ENCODE assay signal across 8 cellular contexts in the genomic region with DNA sequence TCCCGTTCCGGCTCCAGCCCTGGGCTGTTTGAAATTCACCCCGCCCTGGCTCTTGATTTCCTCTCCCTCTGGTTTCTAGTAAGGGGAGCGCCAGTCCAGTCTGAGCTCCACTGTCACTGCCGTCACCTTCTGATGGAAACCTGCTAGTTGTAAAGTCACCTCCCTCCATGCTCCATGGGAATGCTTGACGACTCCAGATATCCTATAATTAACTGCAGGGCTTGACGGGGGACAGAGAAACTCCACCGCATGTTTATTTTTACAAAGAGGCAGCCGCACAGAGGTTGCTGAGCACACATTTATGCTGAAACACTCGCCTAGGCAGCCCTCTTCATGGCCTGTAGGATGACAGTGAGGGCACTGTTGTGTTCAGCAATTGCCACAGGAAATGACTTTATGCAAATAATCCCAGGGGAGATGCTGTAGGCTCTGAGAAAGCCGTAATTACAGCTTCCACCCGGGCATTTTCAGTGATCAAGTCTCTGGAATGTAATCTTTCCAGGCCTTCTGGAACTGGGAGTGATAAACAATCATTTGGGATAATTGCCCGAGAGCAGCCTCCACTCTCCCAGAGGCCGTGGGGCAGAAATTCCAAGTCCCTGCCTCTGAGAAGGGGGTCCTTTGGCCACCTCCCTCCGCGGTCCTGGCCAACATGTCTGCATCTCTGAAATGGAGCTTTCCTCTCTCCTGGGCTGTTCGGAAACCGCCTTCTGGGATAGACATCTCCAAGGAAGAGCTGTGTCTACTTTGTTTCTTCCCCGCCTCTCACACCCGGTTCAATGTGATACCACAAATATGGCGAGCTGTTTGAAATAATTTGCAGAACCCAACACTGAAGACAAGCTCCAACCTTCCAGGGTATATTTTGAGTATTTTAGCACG.
DNase-seq lines count a peak whose midpoint lies in the region; ATAC-seq and TF ChIP-seq lines count a peak whose summit lies in the region.

No MANE protein-coding gene starts in this region.

- intact Hi-C loops in left ventricle myocardium superior (cut with micrococcal nuclease): no loop called here

- in situ Hi-C loops in GM13976 (cut with MboI; ENCODE audit: low sequenced_read_pairs, unreplicated experiment): no loop called here

- ATAC-seq in GM21723 (IDR thresholded peaks at IDR 0.05; ENCODE audit: unreplicated experiment) (peak; percentile 84), left ventricle myocardium superior (peak; percentile 58)

- TF ChIP-seq CTCF in GM13976 (IDR thresholded peaks at IDR 0.05; ENCODE audit: borderline replicate concordance, control extremely low read depth, extremely low read depth, insufficient read depth, missing control alignments): no peak

- DNase-seq in GM13976 (ENCODE audit: low spot score) (peak; percentile 53), NCI-H1436 (lab: John Stamatoyannopoulos, UW) (peak; percentile 44), left ventricle myocardium superior (no peak), epidermal melanocyte (ENCODE audit: insufficient read length, low spot score) (no peak), NCI-H2196 treated with DMSO at 0.1 percent for 48 hours (lab: John Stamatoyannopoulos, UW; ENCODE audit: unreplicated experiment) (no peak), activated T-cell treated with anti-CD3 and anti-CD28 coated beads for 4 hours (no peak)
- DNase-seq in stimulated activated CD4-positive, alpha-beta T cell treated with anti-CD3 and anti-CD28 coated beads, Interleukin-1b, Interleukin-23, amount 100 ng/mL, for 48 hours: no peak

Comparison
In these comparisons a context has a peak if more than half of its experiments do, and no peak if none do; other contexts are left out.
1. DNase-seq: peak in GM13976 (single experiment) and NCI-H1436 (single experiment); none in left ventricle myocardium superior (single experiment), stimulated activated CD4-positive, alpha-beta T cell treated with anti-CD3 and anti-CD28 coated beads, Interleukin-1b, Interleukin-23, amount 100 ng/mL, for 48 hours (single experiment), epidermal melanocyte (single experiment), NCI-H2196 treated with DMSO at 0.1 percent for 48 hours (single experiment) and activated T-cell treated with anti-CD3 and anti-CD28 coated beads for 4 hours (single experiment).